8 cellular contexts compared by ENCODE assay signal in genomic region chr16:80804061-80804450, GRCh38. TPM values are rescaled to one million over a fixed set of nuclear protein-coding genes. Genes with fewer than 3 reads are reported as not detected.
DNase-seq lines count a peak whose midpoint lies in the region; ATAC-seq and TF ChIP-seq lines count a peak whose summit lies in the region.

No MANE protein-coding gene starts in this region.

- no peak for TF ChIP-seq POLR2A in erythroblast (IDR thresholded peaks at IDR 0.05; ENCODE audit: low read length)
- no peak for TF ChIP-seq POLR2A in suprapubic skin (IDR thresholded peaks at IDR 0.05)

- H3K27ac ChIP-seq in suprapubic skin = no peak overlapping the region

- WGBS in suprapubic skin = 0% methylated on average over 3 of the region's 62 CpGs

- H3K27ac Mint-ChIP-seq in Caco-2 (ENCODE audit: unreplicated experiment) = no peak overlapping the region
- H3K27ac Mint-ChIP-seq in natural killer cell = no peak overlapping the region

- H3K27me3 Mint-ChIP-seq in Caco-2 (ENCODE audit: insufficient read depth, unreplicated experiment) (peaks cover 32% of the 10 kb centered on the region), natural killer cell (ENCODE audit: low read depth in 2 of 2) (peaks cover 28 to 51% of the 10 kb centered on the region in 2 donors)

- no peaks in the 10 kb centered on the region for H3K4me1 Mint-ChIP-seq in Caco-2 (ENCODE audit: low read depth, unreplicated experiment)
- H3K4me1 Mint-ChIP-seq in natural killer cell = peaks cover 0 to 8% of the 10 kb centered on the region in 2 donors

- CTCF ChIA-PET in Caco-2 (lab: Charles Lee) = no interaction called here

- H3K27me3 ChIP-seq in Caco-2 (replicated peaks; ENCODE audit: control insufficient read depth, insufficient read depth, low read length) (no peaks in the 10 kb centered on the region; the same call in 1 of the 2 replicates), suprapubic skin (no peaks in the 10 kb centered on the region)

- POLR2A ChIA-PET in Caco-2 (lab: Charles Lee) = no interaction called here

- H3K36me3 ChIP-seq in Caco-2 (ENCODE audit: control insufficient read depth, insufficient read depth, low read length) (no peaks in the 10 kb centered on the region), suprapubic skin (no peaks in the 10 kb centered on the region)

- H3K9me3 Mint-ChIP-seq in Caco-2 (ENCODE audit: unreplicated experiment) (no peaks in the 10 kb centered on the region), natural killer cell (no peaks in the 10 kb centered on the region)

- H3K36me3 Mint-ChIP-seq in Caco-2 (ENCODE audit: insufficient read depth, unreplicated experiment) (peaks cover 7% of the 10 kb centered on the region), natural killer cell (no peaks in the 10 kb centered on the region)

- intact Hi-C loops in Caco-2 (cut with micrococcal nuclease; ENCODE audit: unreplicated experiment) = no loop called here
- intact Hi-C loops in natural killer cell (cut with micrococcal nuclease) = no loop called here

- peak overlapping the region; percentile 80 for H3K4me3 Mint-ChIP-seq in Caco-2 (ENCODE audit: unreplicated experiment)
- peak overlapping the region; percentile 92 for H3K4me3 Mint-ChIP-seq in natural killer cell

- no peaks in the 10 kb centered on the region for H3K4me1 ChIP-seq in Caco-2
- peaks cover 9% of the 10 kb centered on the region for H3K4me1 ChIP-seq in suprapubic skin

- H3K4me3 ChIP-seq in Caco-2 (ENCODE audit: low read depth, low read length) (peak overlapping the region; percentile 93), suprapubic skin (peak overlapping the region; percentile 58)

- no peak for TF ChIP-seq EP300 in suprapubic skin (IDR thresholded peaks at IDR 0.05)

- no TSS peak for BruUV-seq in Caco-2 (replicated peaks; lab: Mats Ljungman, UMichigan)

- peak; percentile 38 for ATAC-seq in GM21526 (IDR thresholded peaks at IDR 0.05; ENCODE audit: low FRiP score, unreplicated experiment)
- peak; percentile 38 to 60 (median 58) for ATAC-seq in natural killer cell

- H3K9me3 ChIP-seq in Caco-2 (peaks cover 13% of the 10 kb centered on the region), suprapubic skin (no peaks in the 10 kb centered on the region)

- TF ChIP-seq CTCF in Caco-2 (IDR thresholded peaks at IDR 0.05; ENCODE audit: insufficient read depth in 1 of 2, low read depth in 1 of 2, low read length in 1 of 2, severe bottlenecking in 1 of 2, unreplicated experiment in 1 of 2) = no peak
- TF ChIP-seq CTCF in natural killer cell (IDR thresholded peaks at IDR 0.05) = no peak
- TF ChIP-seq CTCF in suprapubic skin (IDR thresholded peaks at IDR 0.05) = no peak

- peak in 1 of 2 experiments; percentile 50 for DNase-seq in Caco-2
- DNase-seq in Kasumi-1 (lab: John Stamatoyannopoulos, UW) = peak; percentile 12 to 30
- DNase-seq in activated CD8-positive, alpha-beta memory T cell treated with anti-CD3 and anti-CD28 coated beads, Interleukin-2, amount 50 U/mL, for 4 hours = peak; percentile 60
- DNase-seq in erythroblast (lab: John Stamatoyannopoulos, UW) = peak; percentile 55 to 58
- no peak for DNase-seq in natural killer cell
- DNase-seq in suprapubic skin (ENCODE audit: low spot score in 2 of 2) = no peak
- no peak for DNase-seq in COLO829 (ENCODE audit: low spot score)

RNA-seq across cellular contexts. Expression of gene CDYL2, which starts 0.3 kb away (rescaled TPM):
- total RNA-seq in Caco-2 (2022) = 0.95 and 1.8 TPM in 2 replicates
- total RNA-seq in natural killer cell = 10 to 100 TPM in 1 of 3 donors, 1 to 10 TPM in 2; 2.7 to 14.5 (median 3.4) TPM
- total RNA-seq in suprapubic skin = 1 to 10 TPM; 2.8 to 8.2 (median 3.9) TPM

Comparison
In these comparisons a context has a peak if more than half of its experiments do, and no peak if none do; other contexts are left out.
1. DNase-seq: peak in Kasumi-1 (2 of 2), activated CD8-positive, alpha-beta memory T cell treated with anti-CD3 and anti-CD28 coated beads, Interleukin-2, amount 50 U/mL, for 4 hours (single experiment) and erythroblast (2 of 2); none in natural killer cell (single experiment), suprapubic skin (0 of 2) and COLO829 (single experiment).